Comparison of ENCODE assay signal across 13 cellular contexts in the genomic region with DNA sequence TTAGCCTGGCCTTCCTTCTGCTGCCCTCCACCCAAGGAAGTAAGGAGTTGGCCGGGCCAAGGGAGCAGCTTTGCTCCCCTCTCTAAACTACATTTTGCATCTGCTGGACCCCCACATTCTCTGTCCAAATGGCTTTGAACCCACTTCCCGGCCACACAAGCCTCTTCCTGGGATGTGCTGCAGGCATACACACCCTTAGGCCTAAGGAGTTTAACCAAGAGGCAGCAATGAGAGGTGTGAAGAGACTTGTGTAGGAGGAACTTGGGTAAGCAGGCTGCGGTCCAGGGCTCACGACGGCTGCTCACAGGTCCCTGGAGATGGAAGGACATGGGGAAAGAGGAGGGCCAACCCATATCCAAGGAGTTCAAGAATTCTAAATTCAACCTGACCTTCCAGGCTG.
DNase-seq lines count a peak whose midpoint lies in the region; ATAC-seq, FAIRE-seq and TF ChIP-seq lines count a peak whose summit lies in the region.
"Had no signal": no experiment of that assay in that cellular context is flagged by ENCODE, and none has a peak within 500 bp of the region (broad histone marks: within the 10 kb centered on the region; RNA-seq: fewer than 3 reads in every experiment).

No MANE protein-coding gene starts in this region.

- RAD21 ChIA-PET in GM12878 (lab: Charles Lee; ENCODE audit: unreplicated experiment), result interaction anchor here (0.8 to 13.5 kb wide), 9 partner anchors 8 to 109 kb away, joined by 3 to 238 read pairs (median 4); no protein-coding TSS in a partner anchor

- FAIRE-seq in HepG2 (lab: Jason Lieb, UNC) (no peak), GM12878 (lab: Jason Lieb, UNC) (no peak)
- FAIRE-seq: colon had no signal

- H3K27ac ChIP-seq in liver (ENCODE audit: low read depth in 1 of 2, low read length in 2 of 2), result peak overlapping the region; percentile 71 to 72
- no peak overlapping the region for H3K27ac ChIP-seq in HepG2 (ENCODE audit: extremely low read length, insufficient read depth, low read length)
- H3K27ac ChIP-seq in GM12878 (ENCODE audit: control insufficient read depth, insufficient read depth), result peak overlapping the region; percentile 93
- peak overlapping the region; percentile 62 for H3K27ac ChIP-seq in vagina
- no peak overlapping the region for H3K27ac ChIP-seq in neuronal stem cell (replicated peaks; ENCODE audit: low read length)
- H3K27ac ChIP-seq: C4-2B, SK-N-MC had no signal

- H3K27me3 Mint-ChIP-seq in naive B cell, result no peaks in the 10 kb centered on the region

- no peak for DNase-seq in HepG2 (ENCODE audit: low spot score)
- no peak for DNase-seq in GM12878 (ENCODE audit: low read depth, low spot score)
- no peak for DNase-seq in naive B cell
- no peak for DNase-seq in vagina (ENCODE audit: extremely low spot score in 2 of 2)
- DNase-seq in neuronal stem cell (ENCODE audit: low spot score), result no peak
- DNase-seq in DMS53 treated with DMSO at 0.1 percent for 48 hours (lab: John Stamatoyannopoulos, UW; ENCODE audit: unreplicated experiment), result no peak
- no peak for DNase-seq in NCI-H187 treated with DMSO at 0.1 percent for 48 hours (lab: John Stamatoyannopoulos, UW)
- DNase-seq: activated CD8-positive, alpha-beta memory T cell treated with anti-CD3 and anti-CD28 coated beads, Interleukin-2, amount 50 U/mL, for 48 hours; NCI-H510A treated with DMSO at 0.1 percent for 48 hours had no signal

- H3K27me3 ChIP-seq in liver (ENCODE audit: control insufficient read depth in 4 of 4, insufficient read depth in 4 of 4, low read length in 3 of 4) (no peaks in the 10 kb centered on the region), HepG2 (ENCODE audit: control insufficient read depth in 1 of 2, insufficient read depth in 2 of 2, low read length in 2 of 2) (peaks cover 0 to 2% of the 10 kb centered on the region in 2 experiments; a peak in 1 of 5 replicates), GM12878 (replicated peaks in 1 of 2; ENCODE audit: control insufficient read depth in 2 of 2, insufficient read depth in 2 of 2, low read length in 1 of 2) (no peaks in the 10 kb centered on the region), vagina (no peaks in the 10 kb centered on the region), neuronal stem cell (ENCODE audit: control insufficient read depth in 3 of 3, insufficient read depth in 3 of 3, low read depth in 1 of 3, low read length in 3 of 3) (no peaks in the 10 kb centered on the region)

- in situ Hi-C loops in HepG2 (cut with HindIII; ENCODE audit: extremely low pct_ligation_motif_present, low pct_unique_long_range_greater_than_20kb), result no loop called here
- in situ Hi-C loops in GM12878 (cut with MboI), result no loop called here

- no peaks in the 10 kb centered on the region for H3K36me3 ChIP-seq in liver (ENCODE audit: control insufficient read depth in 4 of 4, insufficient read depth in 3 of 4, low read depth in 1 of 4, low read length in 3 of 4)
- no peaks in the 10 kb centered on the region for H3K36me3 ChIP-seq in HepG2 (replicated peaks in 1 of 2; ENCODE audit: control insufficient read depth in 1 of 2, insufficient read depth in 2 of 2, low read length in 2 of 2)
- H3K36me3 ChIP-seq in GM12878 (ENCODE audit: control insufficient read depth in 2 of 2, insufficient read depth in 2 of 2, low read length in 1 of 2), result no peaks in the 10 kb centered on the region
- no peaks in the 10 kb centered on the region for H3K36me3 ChIP-seq in vagina
- H3K36me3 ChIP-seq in neuronal stem cell (replicated peaks in 1 of 2; ENCODE audit: control insufficient read depth in 2 of 2, insufficient read depth in 2 of 2, low read length in 2 of 2), result peaks cover 0 to 39% of the 10 kb centered on the region in 2 donors

- no peak for TF ChIP-seq EP300 in HepG2 (IDR thresholded peaks at IDR 0.05; ENCODE audit: low read depth in 2 of 2, low read length in 2 of 2)
- no peak for TF ChIP-seq EP300 in HepG2 (CRISPR knock-in tag; IDR thresholded peaks at IDR 0.05; ENCODE audit: borderline replicate concordance)
- no peak for TF ChIP-seq EP300 in GM12878 (IDR thresholded peaks at IDR 0.05; ENCODE audit: borderline replicate concordance in 1 of 2, control insufficient read depth in 1 of 2, low read depth in 2 of 2, low read length in 2 of 2)

- no peak overlapping the region for H2BK5ac ChIP-seq in neuronal stem cell (ENCODE audit: low read length)

- no peak overlapping the region for H2BK120ac ChIP-seq in neuronal stem cell (ENCODE audit: low read depth, low read length)

- no peak overlapping the region for H3K18ac ChIP-seq in neuronal stem cell (ENCODE audit: low read length)

- H3K36me3 Mint-ChIP-seq in naive B cell, result peaks cover 9 to 17% of the 10 kb centered on the region in 2 donors

- peaks cover 0 to 1% (median 0%) of the 10 kb centered on the region in 7 donors for H3K9me3 Mint-ChIP-seq in naive B cell

- H4K91ac ChIP-seq in neuronal stem cell (ENCODE audit: low read depth, low read length, poor library complexity), result no peak overlapping the region

- H3K4me2 ChIP-seq in HepG2 (ENCODE audit: low read depth, low read length), result no peak overlapping the region
- H3K4me2 ChIP-seq in GM12878 (ENCODE audit: control insufficient read depth, insufficient read depth), result peak overlapping the region; percentile 78
- H3K4me2 ChIP-seq in neuronal stem cell (ENCODE audit: insufficient read depth, low read length, poor library complexity, severe bottlenecking), result no peak overlapping the region

- H3K79me2 ChIP-seq in HepG2 (ENCODE audit: insufficient read depth, low read length), result no peaks in the 10 kb centered on the region
- H3K79me2 ChIP-seq in GM12878 (ENCODE audit: control insufficient read depth, insufficient read depth, low read length), result peaks cover 91% of the 10 kb centered on the region

- no peak overlapping the region for H3K14ac ChIP-seq in neuronal stem cell (ENCODE audit: low read length)

- TF ChIP-seq CTCF in liver (IDR thresholded peaks at IDR 0.05; ENCODE audit: low read depth, low read length, missing input control) (no peak), HepG2 (CRISPR knock-in tag; IDR thresholded peaks at IDR 0.05) (no peak), GM12878 (IDR thresholded peaks at IDR 0.05 in 2 of 3, conservative IDR thresholded peaks at IDR 0.05 in 1 of 3; ENCODE audit: control insufficient read depth in 2 of 3, extremely low read depth in 1 of 3, insufficient read depth in 1 of 3, low read depth in 3 of 3, low read length in 3 of 3) (no peak), vagina (IDR thresholded peaks at IDR 0.05) (no peak)

- BruUV-seq in HepG2 (replicated peaks; lab: Mats Ljungman, UMichigan), result no TSS peak
- no TSS peak for BruUV-seq in GM12878 (replicated peaks; lab: Mats Ljungman, UMichigan)

- H3K4me1 ChIP-seq in liver (ENCODE audit: control insufficient read depth in 4 of 4, insufficient read depth in 4 of 4, low read length in 3 of 4) (peaks cover 0 to 2% (median 0%) of the 10 kb centered on the region in 4 donors), HepG2 (ENCODE audit: insufficient read depth, low read length) (no peaks in the 10 kb centered on the region), GM12878 (ENCODE audit: control insufficient read depth, insufficient read depth, low read length) (peaks cover 19% of the 10 kb centered on the region), vagina (peaks cover 16% of the 10 kb centered on the region), neuronal stem cell (ENCODE audit: control insufficient read depth in 2 of 2, insufficient read depth in 1 of 2, low read depth in 1 of 2, low read length in 2 of 2) (peaks cover 16 to 31% of the 10 kb centered on the region in 2 donors)

- SMC1A ChIA-PET in GM12878 (lab: Charles Lee; ENCODE audit: uncharacterized antibody, unreplicated experiment), result interaction anchor here (0.6 to 16.3 kb wide), 15 partner anchors 11 to 100 kb away, joined by 3 to 331 read pairs (median 4); no protein-coding TSS in a partner anchor

- no peak overlapping the region for H2BK12ac ChIP-seq in neuronal stem cell (ENCODE audit: low read length)

- POLR2A ChIA-PET in HepG2 (lab: Yijun Ruan, JAX), result no interaction called here
- POLR2A ChIA-PET in GM12878 (lab: Charles Lee), result interaction anchor here (0.6 to 3.4 kb wide), 6 partner anchors 12 to 63 kb away, joined by 3 to 16 read pairs (median 4); no protein-coding TSS in a partner anchor

- no peak for TF ChIP-seq RAD21 in liver (IDR thresholded peaks at IDR 0.05)
- no peak for TF ChIP-seq RAD21 in HepG2 (CRISPR knock-in tag; IDR thresholded peaks at IDR 0.05)
- TF ChIP-seq RAD21 in GM12878 (IDR thresholded peaks at IDR 0.05; ENCODE audit: insufficient read depth, low read depth, low read length), result no peak

- peak overlapping the region; percentile 89 to 100 (median 100) for H3K4me3 Mint-ChIP-seq in naive B cell

- 75% methylated on average over 5 of the region's 5 CpGs for WGBS in liver
- 66% methylated on average over 4 of the region's 5 CpGs for WGBS in HepG2 (ENCODE audit: low lambda C conversion rate)
- WGBS in GM12878 (ENCODE audit: insufficient coverage, insufficient replicate concordance, low lambda C conversion rate, missing lambda C conversion rate), result 17% methylated on average over 5 of the region's 5 CpGs
- WGBS in neuronal stem cell (ENCODE audit: extremely low coverage in 2 of 2, insufficient read length in 2 of 2, insufficient replicate concordance in 1 of 2), 2 donors, result no CpG with 5 or more reads among the region's 5 CpGs

- no peak overlapping the region for H3K4ac ChIP-seq in neuronal stem cell (ENCODE audit: low read length)

- H4K20me1 ChIP-seq in HepG2 (ENCODE audit: insufficient read depth, low read length) (no peaks in the 10 kb centered on the region), GM12878 (ENCODE audit: control insufficient read depth, insufficient read depth) (no peaks in the 10 kb centered on the region)

- H3K4me3 ChIP-seq in liver (ENCODE audit: low read depth in 1 of 3, low read length in 3 of 3) (no peak overlapping the region), HepG2 (replicated peaks in 1 of 3; ENCODE audit: insufficient read depth in 1 of 3, low read depth in 2 of 3, low read length in 3 of 3) (no peak overlapping the region), GM12878 (0 out of 2 replicates have a peak overlapping the region, but pooled peaks have one; percentile 81), vagina (no peak overlapping the region), neuronal stem cell (ENCODE audit: low read length in 2 of 2) (no peak overlapping the region)
- H3K4me3 ChIP-seq: SK-N-MC had no signal

- no peak overlapping the region for H2BK15ac ChIP-seq in neuronal stem cell (ENCODE audit: low read length)

- peak overlapping the region; percentile 99 to 100 (median 100) for H3K27ac Mint-ChIP-seq in naive B cell

- no peak overlapping the region for H2AK5ac ChIP-seq in neuronal stem cell (ENCODE audit: low read depth, low read length)

- no peak for TF ChIP-seq POLR2A in HepG2 (IDR thresholded peaks at IDR 0.05; ENCODE audit: insufficient read depth in 1 of 2, low read depth in 2 of 2, low read length in 2 of 2)
- no peak for TF ChIP-seq POLR2A in GM12878 (IDR thresholded peaks at IDR 0.05; ENCODE audit: low read depth, low read length)
- TF ChIP-seq POLR2A in vagina (IDR thresholded peaks at IDR 0.05), result no peak

- no peak overlapping the region for H2AFZ ChIP-seq in HepG2 (ENCODE audit: low read length)
- no peak overlapping the region for H2AFZ ChIP-seq in GM12878 (ENCODE audit: control insufficient read depth, low read depth, low read length)
- H2AFZ ChIP-seq in neuronal stem cell (ENCODE audit: low read length), result no peak overlapping the region

- ATAC-seq in HepG2 (no peak), GM12878 (peak; percentile 3; the same call in 2 of the 3 replicates), naive B cell (ENCODE audit: low read depth in 2 of 2) (no peak)

- no peak overlapping the region for H3K9ac ChIP-seq in liver (ENCODE audit: low read depth in 1 of 2, low read length in 2 of 2)
- H3K9ac ChIP-seq in HepG2 (ENCODE audit: insufficient read depth, low read depth, low read length), result no peak overlapping the region
- H3K9ac ChIP-seq in GM12878 (ENCODE audit: control insufficient read depth, insufficient read depth, low read length), result peak overlapping the region; percentile 88
- H3K9ac ChIP-seq in neuronal stem cell (ENCODE audit: low read depth, low read length, poor library complexity), result no peak overlapping the region

- intact Hi-C loops in HepG2 (cut with micrococcal nuclease; ENCODE audit: unreplicated experiment), result no loop called here
- intact Hi-C loops in GM12878 (cut with micrococcal nuclease; ENCODE audit: unreplicated experiment), result loop anchor here (2.0 kb wide), 3 partner anchors 38 to 110 kb away; no protein-coding TSS in a partner anchor
- intact Hi-C loops in vagina (cut with DNase I), result no loop called here

- H3K9me3 ChIP-seq in liver (ENCODE audit: control insufficient read depth in 4 of 4, low read length in 3 of 4), result no peaks in the 10 kb centered on the region
- no peaks in the 10 kb centered on the region for H3K9me3 ChIP-seq in HepG2 (ENCODE audit: low read length)
- no peaks in the 10 kb centered on the region for H3K9me3 ChIP-seq in GM12878 (replicated peaks; ENCODE audit: control insufficient read depth, insufficient read depth, low read length)
- H3K9me3 ChIP-seq in vagina, result no peaks in the 10 kb centered on the region
- peaks cover 0 to 3% of the 10 kb centered on the region in 2 donors for H3K9me3 ChIP-seq in neuronal stem cell (replicated peaks in 1 of 2; ENCODE audit: control insufficient read depth in 2 of 2, insufficient read depth in 1 of 2, low read depth in 1 of 2, low read length in 2 of 2)

- no peak overlapping the region for H3K23ac ChIP-seq in neuronal stem cell (ENCODE audit: low read depth, low read length, poor library complexity)

- H3K4me1 Mint-ChIP-seq in naive B cell, result peaks cover 41 to 57% (median 53%) of the 10 kb centered on the region in 3 donors

- CTCF ChIA-PET in HepG2 (lab: Yijun Ruan, JAX; ENCODE audit: low intra/inter-chr PET ratio, low total read pairs), result no interaction called here
- CTCF ChIA-PET in GM12878 (lab: Yijun Ruan, JAX), result interaction anchor here (0.5 to 8.9 kb wide), 5 partner anchors 11 to 717 kb away, joined by 3 to 123 read pairs (median 12); no protein-coding TSS in a partner anchor

- H4K8ac ChIP-seq in neuronal stem cell (ENCODE audit: low read depth, low read length), result no peak overlapping the region

- no peaks in the 10 kb centered on the region for H3K79me1 ChIP-seq in neuronal stem cell (ENCODE audit: low read depth, low read length)

Comparison
In these comparisons a context has a peak if more than half of its experiments do, and no peak if none do; other contexts are left out.
1. H3K27ac ChIP-seq: peak in liver (2 of 2), GM12878 (single experiment) and vagina (single experiment); none in HepG2 (single experiment) and neuronal stem cell (single experiment).